In genomic region chr1:30029677-30030076, GRCh38 we compare ENCODE assay signal across 15 cellular contexts.
A peak's percentile ranks its signal among the peaks of the same experiment; 100 is the strongest.
DNase-seq lines count a peak whose midpoint lies in the region; ATAC-seq and TF ChIP-seq lines count a peak whose summit lies in the region.
"Had no signal": no experiment of that assay in that cellular context is flagged by ENCODE, and none has a peak within 500 bp of the region (broad histone marks: within the 10 kb centered on the region; RNA-seq: fewer than 3 reads in every experiment).

No MANE protein-coding gene starts in this region.

- intact Hi-C loops in esophagus muscularis mucosa (cut with DNase I): no loop called here
- intact Hi-C loops in spleen (cut with DNase I; ENCODE audit: low total_unique reads): no loop called here

- TF ChIP-seq EP300 in esophagus muscularis mucosa (IDR thresholded peaks at IDR 0.05): no peak

- H3K9me3 Mint-ChIP-seq in stimulated activated memory B cell treated with anti-CD40 and anti-IgM and Interleukin-4, amounts not matched to agents 10 μg/mL and 1 μg/mL and 100 μg/mL, for 72 hours: peaks cover 6% of the 10 kb centered on the region

- H3K36me3 ChIP-seq in esophagus muscularis mucosa (no peaks in the 10 kb centered on the region), spleen (no peaks in the 10 kb centered on the region)

- H3K4me3 ChIP-seq in esophagus muscularis mucosa (no peak overlapping the region), spleen (no peak overlapping the region)
- H3K4me3 ChIP-seq: A549 had no signal

- H3K4me1 Mint-ChIP-seq in stimulated activated memory B cell treated with anti-CD40 and anti-IgM and Interleukin-4, amounts not matched to agents 10 μg/mL and 1 μg/mL and 100 μg/mL, for 72 hours: no peaks in the 10 kb centered on the region
- H3K4me1 Mint-ChIP-seq: H9 had no signal

- TF ChIP-seq POLR2A in esophagus muscularis mucosa (IDR thresholded peaks at IDR 0.05; ENCODE audit: low read depth): no peak
- no peak for TF ChIP-seq POLR2A in spleen (IDR thresholded peaks at IDR 0.05)

- H3K27me3 ChIP-seq in esophagus muscularis mucosa (peaks cover 0 to 31% (median 2%) of the 10 kb centered on the region in 4 donors), spleen (replicated peaks in 1 of 7) (peaks cover 0 to 19% (median 0%) of the 10 kb centered on the region in 7 donors)

- H3K27ac ChIP-seq in esophagus muscularis mucosa (replicated peaks in 1 of 4) (no peak overlapping the region), caudate nucleus (ENCODE audit: low read depth, low read length) (no peak overlapping the region), spleen (no peak overlapping the region)
- H3K27ac ChIP-seq: 22Rv1, A549, C4-2B, HL-60 had no signal

- WGBS in esophagus muscularis mucosa: 73% methylated on average over 1 of the region's 1 CpG
- WGBS in spleen, 5 donors: 48 to 86% (median 56%) methylated on average over 1 of the region's 1 CpG

- peak; percentile 28 for DNase-seq in activated CD8-positive, alpha-beta memory T cell treated with anti-CD3 and anti-CD28 coated beads for 24 hours
- DNase-seq in activated CD8-positive, alpha-beta memory T cell treated with anti-CD3 and anti-CD28 coated beads, Interleukin-2, amount 50 U/mL, for 4 hours: no peak
- DNase-seq in esophagus muscularis mucosa (ENCODE audit: extremely low spot score) (peak; percentile 88), caudate nucleus (lab: John Stamatoyannopoulos, UW) (no peak), spleen (no peak), SKM-1 (lab: John Stamatoyannopoulos, UW; ENCODE audit: unreplicated experiment) (no peak)
- DNase-seq: AML-193; Caco-2; CD4-positive, alpha-beta T cell; H9 had no signal

- H3K27ac Mint-ChIP-seq in stimulated activated memory B cell treated with anti-CD40 and anti-IgM and Interleukin-4, amounts not matched to agents 10 μg/mL and 1 μg/mL and 100 μg/mL, for 72 hours: no peak overlapping the region
- H3K27ac Mint-ChIP-seq: CD4-positive, alpha-beta T cell; H9 had no signal

- no peaks in the 10 kb centered on the region for H3K36me3 Mint-ChIP-seq in stimulated activated memory B cell treated with anti-CD40 and anti-IgM and Interleukin-4, amounts not matched to agents 10 μg/mL and 1 μg/mL and 100 μg/mL, for 72 hours

- H3K4me1 ChIP-seq in esophagus muscularis mucosa (peaks cover 0 to 1% (median 0%) of the 10 kb centered on the region in 4 donors), spleen (no peaks in the 10 kb centered on the region)
- H3K4me1 ChIP-seq: A549, Caco-2 had no signal

- H3K27me3 Mint-ChIP-seq in stimulated activated memory B cell treated with anti-CD40 and anti-IgM and Interleukin-4, amounts not matched to agents 10 μg/mL and 1 μg/mL and 100 μg/mL, for 72 hours: no peaks in the 10 kb centered on the region

- peak; percentile 24 for ATAC-seq in stimulated activated memory B cell treated with anti-CD40 and anti-IgM and Interleukin-4, amounts not matched to agents 10 μg/mL and 1 μg/mL and 100 μg/mL, for 72 hours
- ATAC-seq: A549 had no signal

- no peak overlapping the region for H3K4me3 Mint-ChIP-seq in stimulated activated memory B cell treated with anti-CD40 and anti-IgM and Interleukin-4, amounts not matched to agents 10 μg/mL and 1 μg/mL and 100 μg/mL, for 72 hours
- H3K4me3 Mint-ChIP-seq: CD4-positive, alpha-beta T cell; H9 had no signal

- TF ChIP-seq CTCF in esophagus muscularis mucosa (IDR thresholded peaks at IDR 0.05) (no peak), spleen (IDR thresholded peaks at IDR 0.05 in 8 of 11, conservative IDR thresholded peaks at IDR 0.05 in 3 of 11) (no peak)

- H3K9me3 ChIP-seq in esophagus muscularis mucosa (peaks cover 0 to 5% (median 0%) of the 10 kb centered on the region in 4 donors), spleen (peaks cover 0 to 12% (median 6%) of the 10 kb centered on the region in 8 donors)
- H3K9me3 ChIP-seq: A549, Caco-2 had no signal

Comparison
In these comparisons a context has a peak if more than half of its experiments do, and no peak if none do; other contexts are left out.
1. DNase-seq: peak in activated CD8-positive, alpha-beta memory T cell treated with anti-CD3 and anti-CD28 coated beads for 24 hours (single experiment) and esophagus muscularis mucosa (single experiment); none in activated CD8-positive, alpha-beta memory T cell treated with anti-CD3 and anti-CD28 coated beads, Interleukin-2, amount 50 U/mL, for 4 hours (single experiment), caudate nucleus (0 of 61), spleen (single experiment) and SKM-1 (single experiment).